Comparison of ENCODE assay signal across 33 cellular contexts in genomic region chr9:80305136-80305535, GRCh38.
"Had no signal": no experiment of that assay in that cellular context is flagged by ENCODE, and none has a peak within 500 bp of the region (broad histone marks: within the 10 kb centered on the region; RNA-seq: fewer than 3 reads in every experiment).

No MANE protein-coding gene starts in this region.

- H2AFZ ChIP-seq: PC-9 had no signal

- DNase-seq: activated B cell treated with CpG ODN at 0.5 μM for 24 hours; activated CD4-positive, alpha-beta memory T cell treated with anti-CD3 and anti-CD28 coated beads for 36 hours; activated CD4-positive, alpha-beta T cell treated with anti-CD3 and anti-CD28 coated beads for 4 hours; activated CD4-positive, alpha-beta T cell treated with anti-CD3 and anti-CD28 coated beads, Interleukin-2, amount 50 U/mL, for 1 hour; activated CD4-positive, CD25-positive, alpha-beta regulatory T cell treated with anti-CD3 and anti-CD28 coated beads, Interleukin-2, amount 50 U/mL, for 72 hours; activated CD8-positive, alpha-beta memory T cell treated with anti-CD3 and anti-CD28 coated beads, Interleukin-2, amount 50 U/mL, for 4 hours; activated effector memory CD4-positive, alpha-beta T cell treated with Interleukin-2 at 50 U/mL for 16 hours; activated naive CD4-positive, alpha-beta T cell; activated naive CD4-positive, alpha-beta T cell treated with anti-CD3 and anti-CD28 coated beads, Interleukin-2, amount 50 U/mL, for 16 hours; activated naive CD8-positive, alpha-beta T cell treated with anti-CD3 and anti-CD28 coated beads for 36 hours; activated T-cell treated with anti-CD3 and anti-CD28 coated beads, Interleukin-2, amount 50 U/mL, for 48 hours; amygdala; central memory CD4-positive, alpha-beta T cell; Kasumi-1; KG1; NCI-H1092 treated with DMSO at 0.1 percent for 48 hours; NCI-H1417; NCI-H146; NCI-H187; NCI-H2029 treated with DMSO at 0.1 percent for 48 hours; NCI-H2107; NCI-H2171; NCI-H510A; NCI-H526; NCI-H748 treated with DMSO at 0.1 percent for 48 hours; NK-92 treated with Interleukin-12 subunit alpha and Interleukin-12 subunit beta, amount 100 ng/mL, for 24 hours; PC-9; Right ventricle myocardium superior; SW 1271; T-helper 1 cell; T-helper 2 cell; T-helper 9 cell had no signal

- H3K27ac ChIP-seq: PC-9, VCaP had no signal

- H3K4me3 ChIP-seq: PC-9 had no signal
